Comparison of ENCODE assay signal across 9 cellular contexts in the genomic region with DNA sequence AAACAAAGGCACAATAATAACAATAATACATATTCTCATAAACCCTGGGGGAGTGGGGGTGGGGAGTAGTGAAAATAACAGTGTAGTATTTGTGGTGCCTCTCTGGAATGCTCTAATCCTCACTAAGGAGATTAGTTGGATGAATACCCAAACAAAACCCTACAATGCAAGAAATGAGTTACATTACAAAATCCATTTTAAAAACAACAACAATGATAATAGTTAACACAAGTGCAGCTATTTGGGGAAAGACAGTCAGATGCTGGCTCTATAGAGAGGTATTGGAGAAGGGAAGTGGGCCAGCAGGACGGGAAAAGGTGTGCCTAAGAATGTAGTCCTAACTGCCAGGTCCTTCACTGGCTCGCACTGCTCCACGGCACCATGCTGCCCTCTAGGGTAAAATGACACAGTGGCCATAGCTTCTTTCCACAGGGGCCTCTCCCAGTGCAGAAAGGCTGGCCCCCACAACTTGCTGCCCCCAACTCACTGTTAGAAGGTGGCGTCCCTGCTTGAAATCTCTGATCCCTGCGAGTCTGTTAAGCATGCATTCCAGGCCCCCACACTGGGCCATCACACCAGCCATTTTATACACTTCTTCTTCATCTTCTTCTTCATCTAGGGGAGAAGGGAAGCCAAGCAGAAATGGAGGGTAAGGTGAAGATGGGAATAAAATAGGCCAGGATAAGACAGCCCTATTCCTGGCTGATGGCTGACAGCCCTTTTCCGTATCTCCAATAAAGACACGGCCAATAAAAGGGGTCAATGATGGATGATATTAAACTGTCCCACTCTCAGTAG.
DNase-seq lines count a peak whose midpoint lies in the region; ATAC-seq and TF ChIP-seq lines count a peak whose summit lies in the region.
"Had no signal": no experiment of that assay in that cellular context is flagged by ENCODE, and none has a peak within 500 bp of the region (broad histone marks: within the 10 kb centered on the region; RNA-seq: fewer than 3 reads in every experiment).

No MANE protein-coding gene starts in this region.

- H3K27me3 ChIP-seq in Loucy (ENCODE audit: insufficient read depth, low read length, poor library complexity, severe bottlenecking) = no peaks in the 10 kb centered on the region

- TF ChIP-seq CTCF in Calu3 (IDR thresholded peaks at IDR 0.05; ENCODE audit: unreplicated experiment) (peak; percentile 54), Loucy (conservative IDR thresholded peaks at IDR 0.05; ENCODE audit: low read length) (peak; percentile 62), natural killer cell (IDR thresholded peaks at IDR 0.05) (no peak)

- DNase-seq in Calu3 = peak; percentile 65
- peak; percentile 22 to 51 for DNase-seq in dermis microvascular lymphatic vessel endothelial cell (ENCODE audit: low read depth in 2 of 2)
- peak; percentile 20 for DNase-seq in middle frontal gyrus (ENCODE audit: extremely low spot score, low spot score)
- DNase-seq in natural killer cell = no peak

- H3K4me3 Mint-ChIP-seq in Calu3 (ENCODE audit: low read depth, unreplicated experiment) (no peak overlapping the region), natural killer cell (no peak overlapping the region)
- H3K4me3 Mint-ChIP-seq: central memory CD8-positive, alpha-beta T cell had no signal

- no peak for ATAC-seq in natural killer cell
- ATAC-seq in GM19324 (IDR thresholded peaks at IDR 0.05; ENCODE audit: low FRiP score, unreplicated experiment) = no peak
- no peak for ATAC-seq in HG03460 (IDR thresholded peaks at IDR 0.05; ENCODE audit: unreplicated experiment)
- ATAC-seq in GM18519 (IDR thresholded peaks at IDR 0.05; ENCODE audit: low FRiP score, unreplicated experiment) = no peak

- H3K36me3 Mint-ChIP-seq in Calu3 (ENCODE audit: insufficient read depth, unreplicated experiment) (peaks cover 15% of the 10 kb centered on the region), natural killer cell (peaks cover 5% of the 10 kb centered on the region)

- no peaks in the 10 kb centered on the region for H4K20me1 ChIP-seq in Loucy (ENCODE audit: insufficient read depth, low read length, poor library complexity, severe bottlenecking)

- CTCF ChIA-PET in Calu3 (lab: Charles Lee) = interaction anchor here (0.9 to 2.2 kb wide), 7 partner anchors 8 to 212 kb away, joined by 3 to 22 read pairs (median 7); partner anchors contain the start of gene ALDH4A1

- H3K9me3 ChIP-seq in Loucy (ENCODE audit: insufficient read depth, low read depth, low read length) = no peaks in the 10 kb centered on the region

- no peaks in the 10 kb centered on the region for H3K79me2 ChIP-seq in Loucy (ENCODE audit: insufficient read depth, low read length)

- intact Hi-C loops in Calu3 (cut with micrococcal nuclease; ENCODE audit: unreplicated experiment) = loop anchor here (1.0 to 5.0 kb wide), 2 partner anchors 84 to 189 kb away; no protein-coding TSS in a partner anchor
- intact Hi-C loops in natural killer cell (cut with micrococcal nuclease) = no loop called here

- no peak overlapping the region for H3K9ac ChIP-seq in Loucy (ENCODE audit: low read depth, low read length, poor library complexity, severe bottlenecking)

- no peaks in the 10 kb centered on the region for H3K4me1 ChIP-seq in Loucy (ENCODE audit: insufficient read depth, low read length, poor library complexity, severe bottlenecking)

- no peaks in the 10 kb centered on the region for H3K27me3 Mint-ChIP-seq in Calu3 (ENCODE audit: unreplicated experiment)
- H3K27me3 Mint-ChIP-seq in natural killer cell (ENCODE audit: low read depth in 2 of 2) = no peaks in the 10 kb centered on the region
- H3K27me3 Mint-ChIP-seq: central memory CD8-positive, alpha-beta T cell had no signal

- no TSS peak for BruUV-seq in Calu3 (replicated peaks; lab: Mats Ljungman, UMichigan)

- no peaks in the 10 kb centered on the region for H3K9me2 ChIP-seq in Loucy (replicated peaks; ENCODE audit: low read depth, low read length)

- H3K9me3 Mint-ChIP-seq in Calu3 (ENCODE audit: low read depth, unreplicated experiment) (no peaks in the 10 kb centered on the region), natural killer cell (no peaks in the 10 kb centered on the region)
- H3K9me3 Mint-ChIP-seq: central memory CD8-positive, alpha-beta T cell had no signal

- no peak overlapping the region for H3K4me2 ChIP-seq in Loucy (ENCODE audit: low read depth, low read length, poor library complexity, severe bottlenecking)

- H3K4me1 Mint-ChIP-seq in Calu3 (ENCODE audit: low read depth, unreplicated experiment) (no peaks in the 10 kb centered on the region), natural killer cell (no peaks in the 10 kb centered on the region)
- H3K4me1 Mint-ChIP-seq: central memory CD8-positive, alpha-beta T cell had no signal

- H3K27ac Mint-ChIP-seq in Calu3 (ENCODE audit: unreplicated experiment) = no peak overlapping the region
- H3K27ac Mint-ChIP-seq in natural killer cell = no peak overlapping the region

- H3F3A ChIP-seq in Loucy (ENCODE audit: low read depth) = no peaks in the 10 kb centered on the region

- H3K4me3 ChIP-seq in Loucy (ENCODE audit: low read length, poor library complexity, severe bottlenecking) = no peak overlapping the region

- H3K36me3 ChIP-seq in Loucy (ENCODE audit: insufficient read depth, low read length) = peaks cover 100% of the 10 kb centered on the region

- no peak overlapping the region for H2AFZ ChIP-seq in Loucy (ENCODE audit: low read length)
